Comparison of ENCODE assay signal across 7 cellular contexts in genomic region chr7:144195212-144195872, GRCh38. TPM values are rescaled to one million over a fixed set of nuclear protein-coding genes. Genes with fewer than 3 reads are reported as not detected.
A peak's percentile ranks its signal among the peaks of the same experiment; 100 is the strongest.
DNase-seq lines count a peak whose midpoint lies in the region; ATAC-seq and TF ChIP-seq lines count a peak whose summit lies in the region.
"Not testable (repeated sequence)": the region's sequence is repeated elsewhere in the genome, so short reads cannot be mapped to it uniquely, and the experiment has no call there.

TSS of gene ARHGEF35 (minus strand) at chr7:144195833. CDS start at chr7:144188383, 7,450 bp downstream.

- ATAC-seq in GM18909 (IDR thresholded peaks at IDR 0.05; ENCODE audit: poor library complexity, unreplicated experiment) (peak; percentile 82), GM21723 (IDR thresholded peaks at IDR 0.05; ENCODE audit: unreplicated experiment) (peak; percentile 77), HG03060 (IDR thresholded peaks at IDR 0.05; ENCODE audit: low read depth, unreplicated experiment) (peak; percentile 31), PC-3 (peak; percentile 85), Right ventricle myocardium superior (ENCODE audit: poor library complexity) (peak; percentile 81)

- not testable (repeated sequence) for H3K4me1 ChIP-seq in PC-3 (ENCODE audit: insufficient read depth, low read length)

- not testable (repeated sequence) for H3K27me3 Mint-ChIP-seq in nephron (ENCODE audit: low read depth)

- POLR2A ChIA-PET in PC-3 (lab: Charles Lee; ENCODE audit: unreplicated experiment) = not testable (repeated sequence)

- BruUV-seq in PC-3 (replicated peaks; lab: Mats Ljungman, UMichigan) = not testable (repeated sequence)

- TF ChIP-seq CTCF in PC-3 (conservative IDR thresholded peaks at IDR 0.05; ENCODE audit: low read depth, low read length); nephron (IDR thresholded peaks at IDR 0.05; ENCODE audit: unreplicated experiment in 3 of 3): not testable (repeated sequence)

- not testable (repeated sequence) for H3K4me2 ChIP-seq in PC-3 (ENCODE audit: low read length)

- DNase-seq in PC-3, Right ventricle myocardium superior: not testable (repeated sequence)
- DNase-seq in activated naive CD4-positive, alpha-beta T cell treated with Interleukin-2 at 50 U/mL for 16 hours = peak; percentile 3

- H3K27me3 ChIP-seq in PC-3 (ENCODE audit: low read length) = not testable (repeated sequence)

- CTCF ChIA-PET in PC-3 (lab: Charles Lee) = not testable (repeated sequence)

- peak within 1 kb of the TSS; percentile 80 to 87 (median 86) for H3K4me3 Mint-ChIP-seq in nephron

- H3K79me2 ChIP-seq in PC-3 (ENCODE audit: low read length) = not testable (repeated sequence)

- not testable (repeated sequence) for H3K4me3 ChIP-seq in PC-3 (ENCODE audit: low read length)

- not testable (repeated sequence) for H3K4me1 Mint-ChIP-seq in nephron

- not testable (repeated sequence) for H3K9me2 ChIP-seq in PC-3 (replicated peaks; ENCODE audit: low read length)

- intact Hi-C loops in PC-3 (cut with micrococcal nuclease); Right ventricle myocardium superior (cut with DNase I): not testable (repeated sequence)

- H3K36me3 ChIP-seq in PC-3 (ENCODE audit: low read depth, low read length) = not testable (repeated sequence)

- H3K9ac ChIP-seq in PC-3 (ENCODE audit: low read length) = not testable (repeated sequence)

- not testable (repeated sequence) for H4K20me1 ChIP-seq in PC-3 (ENCODE audit: low read length)

- H3K27ac Mint-ChIP-seq in nephron = peak within 1 kb of the TSS; percentile 91 to 98 (median 95)

- not testable (repeated sequence) for H3K9me3 Mint-ChIP-seq in nephron

- not testable (repeated sequence) for H3K36me3 Mint-ChIP-seq in nephron (ENCODE audit: low read depth)

- H3F3A ChIP-seq in PC-3 (ENCODE audit: low read length, unreplicated experiment) = not testable (repeated sequence)

- H3K27ac ChIP-seq in PC-3 (ENCODE audit: low read length) = not testable (repeated sequence)

- H2AFZ ChIP-seq in PC-3 (ENCODE audit: low read length) = not testable (repeated sequence)

- H3K9me3 ChIP-seq in PC-3 (ENCODE audit: low read length) = not testable (repeated sequence)

RNA-seq across cellular contexts. Expression of gene ARHGEF35, which starts in this region (rescaled TPM):
- total RNA-seq in PC-3 (2014; rRNA removed) = 10.8 TPM in 2 replicates
- total RNA-seq in Right ventricle myocardium superior = 0.67 TPM

Comparison
In these comparisons a context has a peak if more than half of its experiments do, and no peak if none do; other contexts are left out.
1. Peak in ATAC-seq in Right ventricle myocardium superior; RNA of the gene not detected or under 1 TPM.
2. ATAC-seq: peak in every context shown above with its lines; median percentile 85 in PC-3; 82 in GM18909; 81 in Right ventricle myocardium superior; 77 in GM21723; 31 in HG03060.